In the genomic region with DNA sequence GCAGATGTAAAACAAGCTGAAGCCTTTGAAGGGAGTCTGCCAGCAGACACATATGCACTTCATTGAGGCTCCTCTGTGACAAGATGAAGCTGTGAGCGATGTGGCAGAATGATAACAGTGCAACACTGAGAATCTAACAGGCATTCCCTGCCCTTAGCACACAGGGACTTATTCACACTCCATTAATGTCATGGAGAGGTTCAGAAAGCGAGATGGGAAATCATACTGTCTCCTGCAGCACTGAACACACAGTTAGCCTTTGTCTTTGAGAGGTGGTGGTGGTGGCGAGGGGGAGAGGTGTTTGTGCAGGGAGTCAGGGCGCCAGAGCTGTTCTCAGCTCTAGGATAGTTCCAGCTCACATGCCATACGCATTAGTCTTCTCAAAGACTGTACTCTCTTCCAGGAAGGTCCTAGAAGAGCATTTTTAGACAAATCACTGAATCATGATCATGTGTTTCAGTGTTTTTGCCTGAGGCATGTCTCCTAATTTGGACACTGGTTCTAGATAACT, we compare ENCODE assay signal across 10 cellular contexts.
DNase-seq lines count a peak whose midpoint lies in the region; ATAC-seq and TF ChIP-seq lines count a peak whose summit lies in the region.
"Had no signal": no experiment of that assay in that cellular context is flagged by ENCODE, and none has a peak within 500 bp of the region (broad histone marks: within the 10 kb centered on the region; RNA-seq: fewer than 3 reads in every experiment).

No MANE protein-coding gene starts in this region.

- ATAC-seq in CD4-positive, alpha-beta T cell (ENCODE audit: poor library complexity) = no peak
- no peak for ATAC-seq in activated CD8-positive, alpha-beta memory T cell treated with anti-CD3 and anti-CD28 coated beads, Interleukin-2, amount 10 ng/mL, durations not matched to agents 7 days and 5 days
- no peak for ATAC-seq in GM18873 (IDR thresholded peaks at IDR 0.05; ENCODE audit: low FRiP score, unreplicated experiment)

- CTCF ChIA-PET in CD4-positive, alpha-beta T cell (lab: Charles Lee) = interaction anchor here (1.0 kb wide), 1 partner anchor 9 kb away, joined by 3 read pairs; no protein-coding TSS in a partner anchor
- CTCF ChIA-PET in activated CD8-positive, alpha-beta memory T cell treated with anti-CD3 and anti-CD28 coated beads, Interleukin-2, amount 10 ng/mL, durations not matched to agents 7 days and 5 days (lab: Charles Lee) = interaction anchor here (1.4 kb wide), 1 partner anchor 135 kb away, joined by 4 read pairs; no protein-coding TSS in a partner anchor

- no peak overlapping the region for H3K27ac ChIP-seq in CD4-positive, alpha-beta T cell (ENCODE audit: low read depth, low read length)
- peak overlapping the region; percentile 59 for H3K27ac ChIP-seq in SK-N-MC
- H3K27ac ChIP-seq in osteoblast (ENCODE audit: low read depth, low read length) = peak overlapping the region; percentile 85

- H3K4me3 ChIP-seq in SK-N-MC (no peak overlapping the region), fibroblast of villous mesenchyme (ENCODE audit: low read depth, low read length) (no peak overlapping the region), osteoblast (ENCODE audit: insufficient read depth, low read length) (no peak overlapping the region)

- H3K4me3 Mint-ChIP-seq in CD4-positive, alpha-beta T cell = no peak overlapping the region
- no peak overlapping the region for H3K4me3 Mint-ChIP-seq in activated CD8-positive, alpha-beta memory T cell treated with anti-CD3 and anti-CD28 coated beads, Interleukin-2, amount 10 ng/mL, durations not matched to agents 7 days and 5 days

- no peaks in the 10 kb centered on the region for H3K9me3 ChIP-seq in CD4-positive, alpha-beta T cell (ENCODE audit: control insufficient read depth, low read length)
- H3K9me3 ChIP-seq in SK-N-MC (ENCODE audit: low read depth, low read length) (no peaks in the 10 kb centered on the region), osteoblast (ENCODE audit: low read depth, low read length) (no peaks in the 10 kb centered on the region)

- no peak overlapping the region for H2AFZ ChIP-seq in osteoblast (ENCODE audit: low read length)

- peak overlapping the region; percentile 38 for H3K27ac Mint-ChIP-seq in CD4-positive, alpha-beta T cell
- H3K27ac Mint-ChIP-seq in activated CD8-positive, alpha-beta memory T cell treated with anti-CD3 and anti-CD28 coated beads, Interleukin-2, amount 10 ng/mL, durations not matched to agents 7 days and 5 days = no peak overlapping the region

- TF ChIP-seq CTCF in CD4-positive, alpha-beta T cell (IDR thresholded peaks at IDR 0.05) = no peak
- TF ChIP-seq CTCF in fibroblast of villous mesenchyme (IDR thresholded peaks at IDR 0.05; ENCODE audit: insufficient read depth, low read depth, low read length) = no peak
- no peak for TF ChIP-seq CTCF in osteoblast (IDR thresholded peaks at IDR 0.05; ENCODE audit: extremely low read depth, low read depth, low read length)

- H3K4me1 ChIP-seq in osteoblast (ENCODE audit: insufficient read depth, low read length) = peaks cover 44% of the 10 kb centered on the region

- H3K36me3 ChIP-seq in SK-N-MC (ENCODE audit: insufficient read depth, low read length) (peaks cover 16% of the 10 kb centered on the region), osteoblast (ENCODE audit: insufficient read depth, low read length) (peaks cover 26% of the 10 kb centered on the region)

- intact Hi-C loops in CD4-positive, alpha-beta T cell (cut with DNase I, micrococcal nuclease) = no loop called here

- POLR2A ChIA-PET in CD4-positive, alpha-beta T cell (lab: Charles Lee) = no interaction called here

- no peak overlapping the region for H3K4me2 ChIP-seq in osteoblast (ENCODE audit: insufficient read depth, low read length)

- H3K36me3 Mint-ChIP-seq in CD4-positive, alpha-beta T cell (ENCODE audit: low read depth) = peaks cover 91% of the 10 kb centered on the region
- peaks cover 55% of the 10 kb centered on the region for H3K36me3 Mint-ChIP-seq in activated CD8-positive, alpha-beta memory T cell treated with anti-CD3 and anti-CD28 coated beads, Interleukin-2, amount 10 ng/mL, durations not matched to agents 7 days and 5 days

- no peak overlapping the region for H3K9ac ChIP-seq in SK-N-MC (ENCODE audit: insufficient read length)

- no peaks in the 10 kb centered on the region for H3K27me3 ChIP-seq in CD4-positive, alpha-beta T cell (ENCODE audit: control insufficient read depth, insufficient read depth, low read length)
- H3K27me3 ChIP-seq in osteoblast (ENCODE audit: insufficient read depth, low read length) = no peaks in the 10 kb centered on the region

- H3K9me3 Mint-ChIP-seq in CD4-positive, alpha-beta T cell = no peaks in the 10 kb centered on the region
- H3K9me3 Mint-ChIP-seq in activated CD8-positive, alpha-beta memory T cell treated with anti-CD3 and anti-CD28 coated beads, Interleukin-2, amount 10 ng/mL, durations not matched to agents 7 days and 5 days (ENCODE audit: low read depth) = no peaks in the 10 kb centered on the region

- peaks cover 62% of the 10 kb centered on the region for H3K4me1 Mint-ChIP-seq in CD4-positive, alpha-beta T cell (ENCODE audit: low read depth)
- H3K4me1 Mint-ChIP-seq in activated CD8-positive, alpha-beta memory T cell treated with anti-CD3 and anti-CD28 coated beads, Interleukin-2, amount 10 ng/mL, durations not matched to agents 7 days and 5 days = peaks cover 35% of the 10 kb centered on the region

- no peaks in the 10 kb centered on the region for H4K20me1 ChIP-seq in osteoblast (ENCODE audit: insufficient read depth, low read length)

- H3K79me2 ChIP-seq in osteoblast (ENCODE audit: insufficient read depth, low read length) = peaks cover 11% of the 10 kb centered on the region

- no peaks in the 10 kb centered on the region for H3K27me3 Mint-ChIP-seq in CD4-positive, alpha-beta T cell
- H3K27me3 Mint-ChIP-seq in activated CD8-positive, alpha-beta memory T cell treated with anti-CD3 and anti-CD28 coated beads, Interleukin-2, amount 10 ng/mL, durations not matched to agents 7 days and 5 days = no peaks in the 10 kb centered on the region

- DNase-seq in CD4-positive, alpha-beta T cell = no peak
- DNase-seq in SK-N-MC (ENCODE audit: low read depth, low spot score) (no peak), fibroblast of villous mesenchyme (ENCODE audit: low read depth) (peak; percentile 89), osteoblast (ENCODE audit: insufficient read length, low spot score, missing footprints) (peak; percentile 46), NAMALWA (ENCODE audit: low spot score) (no peak), cerebellum (ENCODE audit: low spot score) (no peak)
- no peak for DNase-seq in activated CD8-positive, alpha-beta memory T cell treated with anti-CD3 and anti-CD28 coated beads, Interleukin-2, amount 10 ng/mL, durations not matched to agents 7 days and 5 days
- DNase-seq: DMS153, small intestine had no signal

Comparison
In these comparisons a context has a peak if more than half of its experiments do, and no peak if none do; other contexts are left out.
1. DNase-seq: peak in fibroblast of villous mesenchyme (single experiment) and osteoblast (single experiment); none in CD4-positive, alpha-beta T cell (0 of 10), SK-N-MC (single experiment), activated CD8-positive, alpha-beta memory T cell treated with anti-CD3 and anti-CD28 coated beads, Interleukin-2, amount 10 ng/mL, durations not matched to agents 7 days and 5 days (single experiment), NAMALWA (single experiment) and cerebellum (single experiment).